Comparison of ENCODE assay signal across 1 cellular context in genomic region chr1:74772945-74773344, GRCh38.
A peak's percentile ranks its signal among the peaks of the same experiment; 100 is the strongest.
TF ChIP-seq lines count a peak whose summit lies in the region.

No MANE protein-coding gene starts in this region.

TF ChIP-seq in H1, 55 proteins besides CTCF, POLR2A, EP300 and RAD21:
- TF ChIP-seq CEBPB (IDR thresholded peaks at IDR 0.05; ENCODE audit: low read depth, low read length) (0 out of 2 replicates have a peak, but pooled peaks have one; percentile 14), CBX5 (IDR thresholded peaks at IDR 0.05; ENCODE audit: low read depth, low read length) (no peak)
